In the genomic region with DNA sequence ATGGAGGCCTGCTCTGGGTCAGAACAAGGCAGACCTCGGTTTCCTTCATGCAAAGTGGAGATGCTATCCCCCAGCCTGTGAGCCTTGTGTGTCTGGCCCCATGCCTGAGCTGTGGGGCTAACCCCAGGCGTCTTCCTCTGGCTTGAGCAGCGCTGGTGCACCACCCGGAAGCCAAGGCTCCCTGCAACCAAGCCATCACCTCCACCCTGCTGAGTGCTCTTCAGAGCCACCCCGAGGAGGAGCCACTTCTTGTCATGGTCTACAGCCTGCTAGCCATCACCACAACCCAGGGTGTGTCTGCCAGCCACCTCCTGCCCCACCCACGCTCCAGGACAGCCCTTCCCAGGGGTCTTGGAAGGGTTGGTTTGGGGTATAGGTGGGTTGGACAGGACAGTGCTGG, we compare ENCODE assay signal across 28 cellular contexts.
"Had no signal": no experiment of that assay in that cellular context is flagged by ENCODE, and none has a peak within 500 bp of the region (broad histone marks: within the 10 kb centered on the region; RNA-seq: fewer than 3 reads in every experiment).

No MANE protein-coding gene starts in this region.

- H3K27me3 ChIP-seq: brain microvascular endothelial cell had no signal

- H3K27ac ChIP-seq: brain microvascular endothelial cell had no signal

- ATAC-seq: activated CD8-positive, alpha-beta T cell treated with anti-CD3 and anti-CD28 coated beads for 36 hours; activated T-cell treated with anti-CD3 and anti-CD28 coated beads, Interleukin-2, amount 50 U/mL, for 4 hours had no signal

- FAIRE-seq: TTC549 had no signal

- H3K4me3 Mint-ChIP-seq: activated CD4-positive, alpha-beta T cell treated with anti-CD3 and anti-CD28 coated beads, Interleukin-2, amount 10 ng/mL, durations not matched to agents 24 days and 14 days; activated CD8-positive, alpha-beta T cell treated with anti-CD3 and anti-CD28 coated beads for 36 hours; activated naive CD4-positive, alpha-beta T cell treated with anti-CD3 and anti-CD28 coated beads for 36 hours; activated naive CD8-positive, alpha-beta T cell treated with anti-CD3 and anti-CD28 coated beads for 36 hours; activated T-cell treated with anti-CD3 and anti-CD28 coated beads, Interleukin-2, amount 50 U/mL, for 4 hours; activated T-helper 1 cell treated with anti-CD3 and anti-CD28 coated beads, Interleukin-12 subunit alpha, Interleukin-12 subunit beta, Interleukin-2, Interleukin-4 antibody, amounts not matched to agents 30 ng/mL and 10 ng/mL and 1 ng/mL, durations not matched to agents 14 hours and 24 hours and 36 hours; T-helper 2 cell treated with Interferon-gamma antibody and Interleukin-4, amounts not matched to agents 5 μg/mL and 100 μg/mL, for 36 hours had no signal

- H3K27me3 Mint-ChIP-seq: activated CD4-positive, alpha-beta T cell treated with anti-CD3 and anti-CD28 coated beads, Interleukin-2, amount 10 ng/mL, durations not matched to agents 24 days and 14 days; activated CD8-positive, alpha-beta T cell treated with anti-CD3 and anti-CD28 coated beads for 36 hours; activated naive CD8-positive, alpha-beta T cell treated with anti-CD3 and anti-CD28 coated beads for 36 hours had no signal

- H3K27ac Mint-ChIP-seq: activated CD4-positive, alpha-beta T cell treated with anti-CD3 and anti-CD28 coated beads, Interleukin-2, amount 10 ng/mL, durations not matched to agents 24 days and 14 days; activated CD8-positive, alpha-beta T cell treated with anti-CD3 and anti-CD28 coated beads for 36 hours; activated T-helper 1 cell treated with anti-CD3 and anti-CD28 coated beads, Interleukin-12 subunit alpha, Interleukin-12 subunit beta, Interleukin-2, Interleukin-4 antibody, amounts not matched to agents 30 ng/mL and 10 ng/mL and 1 ng/mL, durations not matched to agents 14 hours and 24 hours and 36 hours; T-helper 2 cell treated with Interferon-gamma antibody and Interleukin-4, amounts not matched to agents 5 μg/mL and 100 μg/mL, for 36 hours had no signal

- DNase-seq: activated CD4-positive, alpha-beta T cell treated with anti-CD3 and anti-CD28 coated beads, Interleukin-2, amount 10 ng/mL, durations not matched to agents 24 days and 14 days; activated CD4-positive, alpha-beta T cell treated with anti-CD3 and anti-CD28 coated beads, Interleukin-2, amount 50 U/mL, for 4 hours; activated CD8-positive, alpha-beta T cell treated with anti-CD3 and anti-CD28 coated beads for 36 hours; activated gamma-delta T cell treated with Interleukin-2 at 50 U/mL for 16 hours; activated naive CD4-positive, alpha-beta T cell treated with anti-CD3 and anti-CD28 coated beads for 36 hours; activated naive CD8-positive, alpha-beta T cell treated with anti-CD3 and anti-CD28 coated beads for 36 hours; activated T-cell treated with anti-CD3 and anti-CD28 coated beads, Interleukin-2, amount 50 U/mL, for 4 hours; amniotic stem cell; aorta; brain microvascular endothelial cell; central memory CD4-positive, alpha-beta T cell; NCI-H1048; NCI-H1105 treated with DMSO at 0.1 percent for 48 hours; NCI-H1436; NCI-H1694; NCI-H1930; NCI-H2081 treated with DMSO at 0.1 percent for 48 hours; NCI-H226; NCI-H446 treated with DMSO at 0.1 percent for 48 hours; NCI-H524; NCI-H69; NK-92 treated with Interleukin-12 subunit alpha and Interleukin-12 subunit beta, amount 100 ng/mL, for 24 hours; OCI-M1; Right ventricle myocardium superior; SW 1271 had no signal
